Comparison of ENCODE assay signal across 1 cellular context in genomic region chr20:62840244-62841197, GRCh38.
A peak's percentile ranks its signal among the peaks of the same experiment; 100 is the strongest.
TF ChIP-seq lines count a peak whose summit lies in the region.

No MANE protein-coding gene starts in this region.

TF ChIP-seq in HEK293, 187 proteins besides CTCF, POLR2A, EP300 and RAD21 (continued from another document):
- TF ChIP-seq ATF2 (tag by site-specific recombination; IDR thresholded peaks at IDR 0.05; ENCODE audit: low read depth) (no peak), ZIC2 (tag by site-specific recombination; IDR thresholded peaks at IDR 0.05) (peak; percentile 93), GLIS1 (tag by site-specific recombination; IDR thresholded peaks at IDR 0.05) (no peak)
TF ChIP-seq in HEK293: peak in this region for 3.
